In the genomic region with DNA sequence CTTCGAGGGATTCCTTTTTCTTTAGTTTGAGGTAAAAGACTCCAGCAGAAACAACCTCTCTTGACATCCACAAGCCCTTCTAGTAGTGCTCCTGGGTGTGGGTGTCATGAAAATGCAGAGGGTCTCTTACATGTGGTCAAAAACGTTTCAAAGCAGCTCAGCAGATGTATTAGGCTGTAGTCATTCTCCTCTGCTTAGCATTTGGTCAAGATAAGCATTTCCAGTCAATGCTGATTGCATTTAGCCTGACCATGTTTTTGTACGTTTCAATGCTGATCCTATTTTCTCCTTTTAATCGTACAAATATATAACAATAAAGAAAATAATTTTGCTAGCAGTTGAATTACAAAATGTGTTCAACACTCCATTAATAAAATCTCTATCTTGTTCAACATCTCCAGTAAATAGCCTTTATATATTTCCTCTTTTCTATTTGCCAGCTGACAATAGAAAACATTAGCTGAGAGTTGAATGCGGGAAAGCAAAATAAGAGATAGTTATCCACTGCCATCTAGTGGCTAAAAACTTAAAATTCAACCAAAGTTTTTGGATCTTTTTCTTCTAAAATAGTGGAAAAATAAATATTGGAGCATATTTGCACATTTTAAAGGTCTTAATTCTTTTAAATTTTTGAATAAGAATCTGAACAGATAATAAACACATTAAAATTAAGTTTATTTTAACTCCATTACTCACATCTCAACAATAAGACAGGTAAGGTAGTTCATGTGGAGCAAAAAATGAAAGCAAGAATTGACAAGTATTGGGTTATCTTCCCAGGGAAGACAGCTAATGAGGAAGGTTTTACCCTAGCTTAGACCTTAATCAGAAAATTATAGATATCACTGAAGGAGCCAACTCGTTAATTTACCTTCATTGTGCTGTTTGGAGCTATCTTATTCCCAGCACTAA, we compare ENCODE assay signal across 8 cellular contexts. TPM values are rescaled to one million over a fixed set of nuclear protein-coding genes. Genes with fewer than 3 reads are reported as not detected.
DNase-seq lines count a peak whose midpoint lies in the region; ATAC-seq, FAIRE-seq and TF ChIP-seq lines count a peak whose summit lies in the region.

No MANE protein-coding gene starts in this region.

- ATAC-seq in GM19035 (IDR thresholded peaks at IDR 0.05; ENCODE audit: unreplicated experiment) (no peak), GM19467 (IDR thresholded peaks at IDR 0.05; ENCODE audit: unreplicated experiment) (no peak)

- H3K36me3 Mint-ChIP-seq in endothelial cell (ENCODE audit: low read depth, unreplicated experiment): no peaks in the 10 kb centered on the region

- H3K9me3 ChIP-seq in parathyroid adenoma (ENCODE audit: control insufficient read depth, low read length): no peaks in the 10 kb centered on the region

- H3K79me2 ChIP-seq in parathyroid adenoma: no peaks in the 10 kb centered on the region

- no peak overlapping the region for H3K4me3 Mint-ChIP-seq in endothelial cell (ENCODE audit: unreplicated experiment)

- no peaks in the 10 kb centered on the region for H3K4me1 ChIP-seq in parathyroid adenoma

- no peak overlapping the region for H3K9ac ChIP-seq in parathyroid adenoma

- DNase-seq in AG10803 (ENCODE audit: low read depth) (peak; percentile 29), GM19239 (ENCODE audit: insufficient read length, low spot score) (peak; percentile 2), NCI-H82 treated with DMSO at 0.1 percent for 48 hours (lab: John Stamatoyannopoulos, UW; ENCODE audit: unreplicated experiment) (peak; percentile 11), endothelial cell (ENCODE audit: low spot score) (no peak)
- no peak for DNase-seq in stimulated activated CD4-positive, alpha-beta T cell treated with anti-CD3 and anti-CD28 coated beads, Interleukin-12 subunit alpha, Interleukin-12 subunit beta, amount 100 ng/mL, for 4 hours

- no peak overlapping the region for H3K27ac ChIP-seq in parathyroid adenoma

- H3K4me2 ChIP-seq in parathyroid adenoma (ENCODE audit: low read length): no peak overlapping the region

- no peak overlapping the region for H3K27ac Mint-ChIP-seq in endothelial cell (ENCODE audit: unreplicated experiment)

- no peaks in the 10 kb centered on the region for H3K4me1 Mint-ChIP-seq in endothelial cell (ENCODE audit: unreplicated experiment)

- H3K9me3 Mint-ChIP-seq in endothelial cell (ENCODE audit: unreplicated experiment): no peaks in the 10 kb centered on the region

- no peaks in the 10 kb centered on the region for H3K27me3 ChIP-seq in parathyroid adenoma (ENCODE audit: control insufficient read depth, insufficient read depth, low read length)

- H3K36me3 ChIP-seq in parathyroid adenoma (ENCODE audit: control insufficient read depth, insufficient read depth, low read length): no peaks in the 10 kb centered on the region

- FAIRE-seq in GM19239 (lab: Jason Lieb, UNC): no peak

- peak; percentile 60 for TF ChIP-seq CTCF in AG10803 (conservative IDR thresholded peaks at IDR 0.05; ENCODE audit: low read length)
- peak; percentile 86 for TF ChIP-seq CTCF in endothelial cell (IDR thresholded peaks at IDR 0.05; ENCODE audit: unreplicated experiment)
- TF ChIP-seq CTCF in parathyroid adenoma (IDR thresholded peaks at IDR 0.05): peak; percentile 51

- no peak overlapping the region for H2AFZ ChIP-seq in parathyroid adenoma

- H3K4me3 ChIP-seq in AG10803 (ENCODE audit: low read length) (no peak overlapping the region), parathyroid adenoma (ENCODE audit: low read depth, low read length) (no peak overlapping the region)

- no peaks in the 10 kb centered on the region for H3K27me3 Mint-ChIP-seq in endothelial cell (ENCODE audit: unreplicated experiment)

RNA-seq across cellular contexts. Expression of a gene that starts 15.2 kb away (rescaled TPM):
- 9.2 TPM for total RNA-seq in endothelial cell (ENCODE audit: unreplicated experiment)

Comparison
In these comparisons a context has a peak if more than half of its experiments do, and no peak if none do; other contexts are left out.
1. DNase-seq: peak in AG10803 (single experiment), GM19239 (single experiment) and NCI-H82 treated with DMSO at 0.1 percent for 48 hours (single experiment); none in endothelial cell (single experiment) and stimulated activated CD4-positive, alpha-beta T cell treated with anti-CD3 and anti-CD28 coated beads, Interleukin-12 subunit alpha, Interleukin-12 subunit beta, amount 100 ng/mL, for 4 hours (single experiment).
2. Peak in every context shown above with its lines, with median percentiles within 50 percentile points of each other: CTCF ChIP-seq.